ENCODE assay signal across 8 cellular contexts in genomic region chr6:27250955-27251671, GRCh38. TPM values are rescaled to one million over a fixed set of nuclear protein-coding genes. Genes with fewer than 3 reads are reported as not detected.
DNase-seq lines count a peak whose midpoint lies in the region; ATAC-seq and TF ChIP-seq lines count a peak whose summit lies in the region.

No MANE protein-coding gene starts in this region.

- H3K18ac ChIP-seq in mesenchymal stem cell (ENCODE audit: low read depth in 1 of 2, low read length in 2 of 2) = no peak overlapping the region

- no peaks in the 10 kb centered on the region for H3K9me3 ChIP-seq in mesenchymal stem cell (ENCODE audit: control insufficient read depth, low read length)

- H3K23ac ChIP-seq in mesenchymal stem cell (ENCODE audit: low read length in 2 of 2) = no peak overlapping the region

- peak overlapping the region; percentile 68 for H2AFZ ChIP-seq in mesenchymal stem cell (ENCODE audit: low read depth, low read length)

- H3K9ac ChIP-seq in mesenchymal stem cell (ENCODE audit: low read length) = no peak overlapping the region

- H3K27me3 ChIP-seq in mesenchymal stem cell (ENCODE audit: control insufficient read depth in 1 of 2, insufficient read depth in 1 of 2, low read length in 2 of 2) = peaks cover 79 to 95% of the 10 kb centered on the region in 2 experiments

- H3K4me2 ChIP-seq in mesenchymal stem cell (ENCODE audit: low read length, poor library complexity, severe bottlenecking) = peak overlapping the region; percentile 92

- no peak for TF ChIP-seq CTCF in WI38 (IDR thresholded peaks at IDR 0.05; ENCODE audit: low read depth, low read length)

- no peaks in the 10 kb centered on the region for H3K79me1 ChIP-seq in mesenchymal stem cell (replicated peaks; ENCODE audit: low read length, poor library complexity, severe bottlenecking)

- no peak overlapping the region for H3K4ac ChIP-seq in mesenchymal stem cell (ENCODE audit: low read depth in 1 of 2, low read length in 2 of 2)

- H2BK5ac ChIP-seq in mesenchymal stem cell (ENCODE audit: low read depth, low read length, poor library complexity, severe bottlenecking) = no peak overlapping the region

- peak; percentile 19 for ATAC-seq in GM18499 (IDR thresholded peaks at IDR 0.05; ENCODE audit: insufficient read depth, unreplicated experiment)
- peak; percentile 76 for ATAC-seq in HG02763 (IDR thresholded peaks at IDR 0.05; ENCODE audit: unreplicated experiment)

- no peak overlapping the region for H4K91ac ChIP-seq in mesenchymal stem cell (ENCODE audit: low read length)

- H3K4me1 ChIP-seq in mesenchymal stem cell (ENCODE audit: control insufficient read depth, insufficient read depth, low read depth, low read length) = peaks cover 11% of the 10 kb centered on the region

- H4K8ac ChIP-seq in mesenchymal stem cell (ENCODE audit: low read length) = peak overlapping the region; percentile 52

- H3K14ac ChIP-seq in mesenchymal stem cell (ENCODE audit: low read length in 2 of 2) = no peak overlapping the region

- WGBS in mesenchymal stem cell = under 1% methylated on average over 46 of the region's 48 CpGs

- no peak overlapping the region for H2BK15ac ChIP-seq in mesenchymal stem cell (ENCODE audit: low read depth, poor library complexity, severe bottlenecking)

- H2AK5ac ChIP-seq in mesenchymal stem cell (ENCODE audit: low read length, severe bottlenecking) = no peak overlapping the region

- no peaks in the 10 kb centered on the region for H3K36me3 ChIP-seq in mesenchymal stem cell (ENCODE audit: control insufficient read depth in 1 of 2, insufficient read depth in 2 of 2, low read depth in 1 of 2, low read length in 2 of 2)

- no peak overlapping the region for H3K27ac ChIP-seq in mesenchymal stem cell (ENCODE audit: low read length, poor library complexity, severe bottlenecking)

- peak overlapping the region; percentile 54 for H3K4me3 ChIP-seq in WI38 (ENCODE audit: low read depth, low read length)
- H3K4me3 ChIP-seq in mesenchymal stem cell (ENCODE audit: insufficient read depth in 1 of 2, low read depth in 1 of 2, low read length in 2 of 2) = peak overlapping the region; percentile 66 to 68

- DNase-seq in NCI-H1436 (lab: John Stamatoyannopoulos, UW) (peak; percentile 90), cerebellar nuclear complex (lab: John Stamatoyannopoulos, UW) (peak; percentile 74 to 80), mesenchymal stem cell (peak; percentile 30), putamen (ENCODE audit: low spot score) (no peak)
- peak; percentile 20 to 32 for DNase-seq in stimulated activated CD8-positive, alpha-beta memory T cell treated with anti-CD3 and anti-CD28 coated beads, Interleukin-2, amount 100 ng/mL, for 1 hour (ENCODE audit: low read depth in 2 of 2)

- H2BK12ac ChIP-seq in mesenchymal stem cell (ENCODE audit: low read length in 2 of 2) = no peak overlapping the region

- H2BK120ac ChIP-seq in mesenchymal stem cell (ENCODE audit: low read depth, low read length) = no peak overlapping the region

RNA-seq across cellular contexts. Expression of gene PRSS16, which starts 3.6 kb away (rescaled TPM):
- polyA plus RNA-seq in mesenchymal stem cell (2013, experiment 1 of 2) = 0.17 TPM
- polyA plus RNA-seq in mesenchymal stem cell (2013, experiment 2 of 2) = 0.21 TPM
